ENCODE assay signal across 23 cellular contexts in the genomic region with DNA sequence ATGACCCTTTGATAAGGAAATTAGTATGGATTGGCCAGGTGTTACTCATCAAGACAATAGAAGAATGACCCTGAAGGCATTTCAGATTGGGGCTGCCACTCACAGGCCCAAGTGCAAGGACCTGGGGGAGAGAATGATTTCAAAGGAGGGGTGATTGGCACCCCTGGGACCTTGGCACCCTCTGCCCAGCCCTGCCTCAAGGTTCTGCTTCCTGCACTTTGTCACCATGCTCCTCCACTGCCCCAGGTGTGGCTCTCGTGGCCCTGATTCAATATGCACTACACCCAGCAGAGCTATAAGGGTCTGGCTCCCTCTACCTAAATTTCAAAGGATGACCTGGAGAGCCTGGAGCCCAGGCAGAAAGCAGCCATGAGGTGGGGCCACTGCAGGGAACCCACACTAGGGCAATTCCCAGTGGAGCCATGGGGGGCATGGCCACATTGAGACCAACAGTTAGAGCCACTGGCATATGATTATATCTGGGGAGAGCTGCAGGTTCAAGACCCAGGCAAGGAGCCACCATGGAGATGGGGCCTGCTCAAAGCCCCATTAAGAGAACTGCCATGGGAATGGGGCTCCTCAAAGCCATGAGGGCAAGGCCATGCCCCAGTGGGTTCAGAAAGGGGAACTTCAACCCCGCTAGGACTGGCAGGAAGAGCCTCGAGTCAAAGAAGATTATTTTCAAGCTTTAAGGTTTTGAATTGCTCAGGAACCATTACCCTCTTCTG.
A peak's percentile ranks its signal among the peaks of the same experiment; 100 is the strongest.
DNase-seq lines count a peak whose midpoint lies in the region; ATAC-seq and TF ChIP-seq lines count a peak whose summit lies in the region.
"Had no signal": no experiment of that assay in that cellular context is flagged by ENCODE, and none has a peak within 500 bp of the region (broad histone marks: within the 10 kb centered on the region; RNA-seq: fewer than 3 reads in every experiment).

No MANE protein-coding gene starts in this region.

- peak overlapping the region; percentile 45 to 63 (median 53) for H3K27ac ChIP-seq in transverse colon
- H3K27ac ChIP-seq: left lung, tibial nerve had no signal

- no peak for TF ChIP-seq POLR2A in transverse colon (IDR thresholded peaks at IDR 0.05)

- no peaks in the 10 kb centered on the region for H3K36me3 ChIP-seq in transverse colon
- H3K36me3 ChIP-seq: left lung, tibial nerve had no signal

- TF ChIP-seq CTCF in HFFc6 (IDR thresholded peaks at IDR 0.05) (no peak), WTC11 (IDR thresholded peaks at IDR 0.05) (no peak), transverse colon (IDR thresholded peaks at IDR 0.05) (peak in 1 of 5 experiments; percentile 11)

- H3K4me3 Mint-ChIP-seq in HFFc6 = no peak overlapping the region
- H3K4me3 Mint-ChIP-seq in WTC11 = no peak overlapping the region
- no peak overlapping the region for H3K4me3 Mint-ChIP-seq in effector memory CD8-positive, alpha-beta T cell
- no peak overlapping the region for H3K4me3 Mint-ChIP-seq in activated CD4-positive, alpha-beta memory T cell treated with anti-CD3 and anti-CD28 coated beads, Interleukin-2, amount 10 ng/mL, durations not matched to agents 7 days and 5 days
- H3K4me3 Mint-ChIP-seq: activated CD4-positive, alpha-beta memory T cell treated with anti-CD3 and anti-CD28 coated beads for 36 hours; CD4-positive, CD25-positive, alpha-beta regulatory T cell; nephron had no signal

- peaks cover 8 to 46% (median 18%) of the 10 kb centered on the region in 4 donors for H3K4me1 ChIP-seq in transverse colon

- peaks cover 50% of the 10 kb centered on the region for H3K4me1 Mint-ChIP-seq in HFFc6 (ENCODE audit: low read depth)
- peaks cover 16% of the 10 kb centered on the region for H3K4me1 Mint-ChIP-seq in WTC11
- peaks cover 17% of the 10 kb centered on the region in 2 donors for H3K4me1 Mint-ChIP-seq in effector memory CD8-positive, alpha-beta T cell (ENCODE audit: low read depth in 2 of 2)
- H3K4me1 Mint-ChIP-seq in activated CD4-positive, alpha-beta memory T cell treated with anti-CD3 and anti-CD28 coated beads, Interleukin-2, amount 10 ng/mL, durations not matched to agents 7 days and 5 days = peaks cover 28% of the 10 kb centered on the region

- 55 to 76% methylated on average over 2 to 3 of the region's 3 CpGs for WGBS in transverse colon (ENCODE audit: low coverage in 1 of 2), 2 donors

- H3K27ac Mint-ChIP-seq in HFFc6 (peak overlapping the region; percentile 26; the same call in 1 of the 2 replicates), WTC11 (no peak overlapping the region)
- H3K27ac Mint-ChIP-seq in effector memory CD8-positive, alpha-beta T cell = no peak overlapping the region
- H3K27ac Mint-ChIP-seq in activated CD4-positive, alpha-beta memory T cell treated with anti-CD3 and anti-CD28 coated beads, Interleukin-2, amount 10 ng/mL, durations not matched to agents 7 days and 5 days = no peak overlapping the region
- H3K27ac Mint-ChIP-seq: activated CD4-positive, alpha-beta memory T cell treated with anti-CD3 and anti-CD28 coated beads for 36 hours; CD4-positive, CD25-positive, alpha-beta regulatory T cell; nephron had no signal

- H3K36me3 Mint-ChIP-seq in HFFc6 (ENCODE audit: low read depth) (peaks cover 32% of the 10 kb centered on the region), WTC11 (peaks cover 21% of the 10 kb centered on the region)
- no peaks in the 10 kb centered on the region for H3K36me3 Mint-ChIP-seq in effector memory CD8-positive, alpha-beta T cell (ENCODE audit: insufficient read depth)
- H3K36me3 Mint-ChIP-seq in activated CD4-positive, alpha-beta memory T cell treated with anti-CD3 and anti-CD28 coated beads, Interleukin-2, amount 10 ng/mL, durations not matched to agents 7 days and 5 days (ENCODE audit: low read depth) = peaks cover 31% of the 10 kb centered on the region

- no peaks in the 10 kb centered on the region for H3K27me3 ChIP-seq in transverse colon
- H3K27me3 ChIP-seq: left lung, tibial nerve had no signal

- no peak for TF ChIP-seq EP300 in transverse colon (IDR thresholded peaks at IDR 0.05; ENCODE audit: low read depth)

- CTCF ChIA-PET in WTC11 (lab: Charles Lee) = interaction anchor here (1.8 kb wide), 1 partner anchor 94 kb away, joined by 4 read pairs; no protein-coding TSS in a partner anchor
- CTCF ChIA-PET in activated CD4-positive, alpha-beta memory T cell treated with anti-CD3 and anti-CD28 coated beads, Interleukin-2, amount 10 ng/mL, durations not matched to agents 7 days and 5 days (lab: Charles Lee) = no interaction called here

- no peak for DNase-seq in HFFc6
- DNase-seq in WTC11 (ENCODE audit: low spot score) = no peak
- DNase-seq in left colon = peak; percentile 32 to 38
- DNase-seq in transverse colon = peak; percentile 66
- no peak for DNase-seq in NCI-H1930 (lab: John Stamatoyannopoulos, UW)
- no peak for DNase-seq in effector memory CD8-positive, alpha-beta T cell
- DNase-seq in activated CD4-positive, alpha-beta memory T cell treated with anti-CD3 and anti-CD28 coated beads, Interleukin-2, amount 10 ng/mL, durations not matched to agents 7 days and 5 days = no peak
- DNase-seq: activated CD4-positive, alpha-beta memory T cell treated with anti-CD3 and anti-CD28 coated beads for 36 hours; activated CD4-positive, CD25-positive, alpha-beta regulatory T cell treated with anti-CD3 and anti-CD28 coated beads, Interleukin-2, amount 50 U/mL, for 72 hours; CD4-positive, CD25-positive, alpha-beta regulatory T cell; effector CD8-positive, alpha-beta T cell; hippocampal formation; left lung; MM.1S; NCI-H1417; NCI-H2081; NCI-H345; NCI-H748 treated with DMSO at 0.1 percent for 48 hours; RPMI8226; T-helper 1 cell had no signal

- in situ Hi-C loops in transverse colon (cut with MboI; ENCODE audit: low pct_ligation_motif_present in 1 of 4, low pct_unique_long_range_greater_than_20kb in 1 of 4, low sequenced_read_pairs in 3 of 4) = no loop called here

- ATAC-seq in WTC11 (peak; percentile 67), left colon (peak; percentile 85)
- no peak for ATAC-seq in effector memory CD8-positive, alpha-beta T cell (replicated peaks)
- ATAC-seq: activated naive CD4-positive, alpha-beta T cell treated with anti-CD3 and anti-CD28 coated beads, Interleukin-2, amount 50 U/mL, for 72 hours; left lung had no signal

- intact Hi-C loops in left colon (cut with DNase I, micrococcal nuclease) (no loop called here), transverse colon (cut with DNase I; ENCODE audit: low total_unique reads) (no loop called here)

- no peaks in the 10 kb centered on the region for H3K9me3 ChIP-seq in transverse colon
- H3K9me3 ChIP-seq: left lung had no signal

- POLR2A ChIA-PET in WTC11 (lab: Charles Lee) = no interaction called here
- POLR2A ChIA-PET in activated CD4-positive, alpha-beta memory T cell treated with anti-CD3 and anti-CD28 coated beads, Interleukin-2, amount 10 ng/mL, durations not matched to agents 7 days and 5 days (lab: Charles Lee) = interaction anchor here (0.6 to 0.9 kb wide), 2 partner anchors 10 to 36 kb away, joined by 3 to 4 read pairs; no protein-coding TSS in a partner anchor

- H3K27me3 Mint-ChIP-seq in HFFc6 (ENCODE audit: insufficient read depth) = no peaks in the 10 kb centered on the region; the same call in 1 of the 2 replicates
- H3K27me3 Mint-ChIP-seq in WTC11 (ENCODE audit: low read depth) = no peaks in the 10 kb centered on the region
- H3K27me3 Mint-ChIP-seq in effector memory CD8-positive, alpha-beta T cell = no peaks in the 10 kb centered on the region
- no peaks in the 10 kb centered on the region for H3K27me3 Mint-ChIP-seq in activated CD4-positive, alpha-beta memory T cell treated with anti-CD3 and anti-CD28 coated beads, Interleukin-2, amount 10 ng/mL, durations not matched to agents 7 days and 5 days
- H3K27me3 Mint-ChIP-seq: activated CD4-positive, alpha-beta memory T cell treated with anti-CD3 and anti-CD28 coated beads for 36 hours; CD4-positive, CD25-positive, alpha-beta regulatory T cell had no signal

- H3K4me3 ChIP-seq in transverse colon = no peak overlapping the region
- H3K4me3 ChIP-seq: left lung, tibial nerve had no signal

- H3K9me3 Mint-ChIP-seq in HFFc6 (no peaks in the 10 kb centered on the region), WTC11 (peaks cover 16% of the 10 kb centered on the region)
- H3K9me3 Mint-ChIP-seq in effector memory CD8-positive, alpha-beta T cell = no peaks in the 10 kb centered on the region
- no peaks in the 10 kb centered on the region for H3K9me3 Mint-ChIP-seq in activated CD4-positive, alpha-beta memory T cell treated with anti-CD3 and anti-CD28 coated beads, Interleukin-2, amount 10 ng/mL, durations not matched to agents 7 days and 5 days
- H3K9me3 Mint-ChIP-seq: activated CD4-positive, alpha-beta memory T cell treated with anti-CD3 and anti-CD28 coated beads for 36 hours; activated naive CD4-positive, alpha-beta T cell treated with anti-CD3 and anti-CD28 coated beads, Interleukin-2, amount 50 U/mL, for 72 hours had no signal

TF ChIP-seq in WTC11, 78 proteins besides CTCF, POLR2A, EP300 and RAD21 (continues in another document):
- TF ChIP-seq ATF1 (CRISPR knock-in tag; IDR thresholded peaks at IDR 0.05) = no peak
- no peak for TF ChIP-seq MAX (CRISPR knock-in tag; IDR thresholded peaks at IDR 0.05)
- TF ChIP-seq E2F5 (CRISPR knock-in tag; IDR thresholded peaks at IDR 0.05) = no peak
- TF ChIP-seq ATF6 (CRISPR knock-in tag; IDR thresholded peaks at IDR 0.05) = no peak

Comparison
In these comparisons a context has a peak if more than half of its experiments do, and no peak if none do; other contexts are left out.
1. DNase-seq: peak in left colon (2 of 2) and transverse colon (single experiment); none in HFFc6 (single experiment), WTC11 (single experiment), NCI-H1930 (0 of 2), effector memory CD8-positive, alpha-beta T cell (0 of 3) and activated CD4-positive, alpha-beta memory T cell treated with anti-CD3 and anti-CD28 coated beads, Interleukin-2, amount 10 ng/mL, durations not matched to agents 7 days and 5 days (single experiment).